8 cellular contexts compared by ENCODE assay signal in the genomic region with DNA sequence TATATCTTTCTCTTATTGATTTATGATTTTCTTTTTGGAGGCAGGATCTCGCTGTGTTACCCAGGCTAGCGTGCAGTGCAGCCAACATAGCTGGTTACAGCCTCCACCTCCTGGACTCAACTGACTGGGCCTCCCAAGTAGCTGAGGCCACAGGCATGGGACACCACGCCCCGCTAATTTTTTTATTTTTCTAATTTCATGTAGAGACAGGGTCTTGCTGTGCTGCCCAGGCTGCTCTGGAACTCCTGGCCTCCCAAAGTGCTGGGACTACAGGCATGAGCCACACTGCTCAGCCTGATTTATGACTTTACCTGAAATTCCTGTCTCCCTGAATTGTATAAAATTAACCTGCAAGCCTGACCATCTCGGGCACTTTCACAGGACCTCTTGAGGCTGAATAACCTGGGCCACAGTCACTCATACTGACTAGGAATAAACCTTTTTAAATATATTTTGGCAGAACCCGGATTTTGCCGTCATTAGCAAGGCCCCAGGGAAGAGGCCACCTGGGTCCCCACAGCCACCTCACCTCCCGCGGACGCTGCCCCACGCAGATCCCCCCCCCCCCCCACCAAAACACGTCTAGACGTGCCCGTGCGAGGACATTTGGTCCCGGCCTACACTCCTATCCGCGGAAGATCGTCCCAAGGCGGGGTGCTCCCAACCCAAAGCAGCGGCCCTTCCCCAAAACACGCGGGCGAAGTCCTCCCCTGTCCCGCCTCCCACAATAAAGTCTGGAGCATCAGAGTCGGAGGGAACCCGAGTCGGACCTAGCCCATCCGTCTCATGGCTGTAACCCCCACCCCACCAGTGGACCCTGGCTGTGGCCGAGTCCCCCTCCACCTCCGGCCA. TPM values are rescaled to one million over a fixed set of nuclear protein-coding genes. Genes with fewer than 3 reads are reported as not detected.
DNase-seq lines count a peak whose midpoint lies in the region; ATAC-seq and TF ChIP-seq lines count a peak whose summit lies in the region.

No MANE protein-coding gene starts in this region.

- H3K9me3 ChIP-seq in SJCRH30 (replicated peaks) (peaks cover 7% of the 10 kb centered on the region; the same call in 1 of the 2 replicates), esophagus (ENCODE audit: control insufficient read depth in 2 of 2, insufficient read depth in 1 of 2, low read depth in 1 of 2, low read length in 1 of 2) (no peaks in the 10 kb centered on the region)

- peak overlapping the region; percentile 92 for H3K4me3 Mint-ChIP-seq in activated T-cell treated with anti-CD3 and anti-CD28 coated beads, Interleukin-2, amount 50 U/mL, for 4 hours
- H3K4me3 Mint-ChIP-seq in natural killer cell = peak overlapping the region; percentile 95

- H3K9me3 Mint-ChIP-seq in activated T-cell treated with anti-CD3 and anti-CD28 coated beads, Interleukin-2, amount 50 U/mL, for 4 hours = peaks cover 12% of the 10 kb centered on the region
- peaks cover 0 to 2% of the 10 kb centered on the region in 2 donors for H3K9me3 Mint-ChIP-seq in natural killer cell

- TF ChIP-seq CTCF in natural killer cell (IDR thresholded peaks at IDR 0.05) = no peak

- H3K27ac ChIP-seq in SJCRH30 = peak overlapping the region; percentile 80
- peak overlapping the region; percentile 86 to 96 for H3K27ac ChIP-seq in esophagus (ENCODE audit: low read depth in 2 of 2, low read length in 1 of 2)

- WGBS in esophagus, 2 donors = 13% methylated on average over 31 of the region's 31 CpGs

- intact Hi-C loops in natural killer cell (cut with micrococcal nuclease) = loop anchor here (1.0 kb wide), 2 partner anchors 56 to 72 kb away; no protein-coding TSS in a partner anchor

- 0 out of 2 replicates have a peak, but pooled peaks cover 2% of the 10 kb centered on the region for H3K4me1 ChIP-seq in SJCRH30
- H3K4me1 ChIP-seq in esophagus (ENCODE audit: control insufficient read depth in 2 of 2, insufficient read depth in 2 of 2, low read length in 1 of 2) = no peaks in the 10 kb centered on the region

- peaks cover 36% of the 10 kb centered on the region for H3K4me1 Mint-ChIP-seq in activated T-cell treated with anti-CD3 and anti-CD28 coated beads, Interleukin-2, amount 50 U/mL, for 4 hours (ENCODE audit: low read depth)
- peaks cover 11 to 21% of the 10 kb centered on the region in 2 donors for H3K4me1 Mint-ChIP-seq in natural killer cell

- H3K4me3 ChIP-seq in SJCRH30 (peak overlapping the region; percentile 77), esophagus (ENCODE audit: low read depth in 1 of 2, low read length in 2 of 2) (peak overlapping the region; percentile 75 to 99)

- ATAC-seq in activated T-cell treated with anti-CD3 and anti-CD28 coated beads, Interleukin-2, amount 50 U/mL, for 4 hours = peak in 1 of 2 donors; percentile 0
- ATAC-seq in natural killer cell (no peak), HG03095 (IDR thresholded peaks at IDR 0.05; ENCODE audit: unreplicated experiment) (no peak)

- DNase-seq in activated T-cell treated with anti-CD3 and anti-CD28 coated beads, Interleukin-2, amount 50 U/mL, for 4 hours = no peak
- DNase-seq in activated T-cell treated with anti-CD3 and anti-CD28 coated beads, Interleukin-2, amount 50 U/mL, for 1 hour = no peak
- DNase-seq in SJCRH30 (peak; percentile 32 to 47), natural killer cell (no peak), HuH-7.5 (ENCODE audit: low spot score) (no peak), Ammon's horn (ENCODE audit: low spot score) (no peak)

- H3K27me3 Mint-ChIP-seq in activated T-cell treated with anti-CD3 and anti-CD28 coated beads, Interleukin-2, amount 50 U/mL, for 4 hours (ENCODE audit: low read depth) = no peaks in the 10 kb centered on the region
- H3K27me3 Mint-ChIP-seq in natural killer cell (ENCODE audit: low read depth in 2 of 2) = peaks cover 0 to 10% of the 10 kb centered on the region in 2 donors

- H3K36me3 Mint-ChIP-seq in activated T-cell treated with anti-CD3 and anti-CD28 coated beads, Interleukin-2, amount 50 U/mL, for 4 hours (ENCODE audit: insufficient read depth) = peaks cover 21% of the 10 kb centered on the region
- H3K36me3 Mint-ChIP-seq in natural killer cell = peaks cover 13% of the 10 kb centered on the region

- H3K27me3 ChIP-seq in SJCRH30 = no peaks in the 10 kb centered on the region
- H3K27me3 ChIP-seq in esophagus (ENCODE audit: control insufficient read depth in 1 of 2, insufficient read depth in 2 of 2, low read length in 2 of 2) = no peaks in the 10 kb centered on the region

- H3K36me3 ChIP-seq in SJCRH30 (no peaks in the 10 kb centered on the region), esophagus (ENCODE audit: control insufficient read depth in 2 of 2, insufficient read depth in 2 of 2, low read length in 1 of 2) (no peaks in the 10 kb centered on the region)

- H3K27ac Mint-ChIP-seq in natural killer cell = peak overlapping the region; percentile 86 to 94

RNA-seq across cellular contexts. Expression of gene ZNF337, which starts 0.9 kb away (rescaled TPM):
- 1 to 10 TPM; 7.5 to 7.6 (median 7.6) TPM for total RNA-seq in activated T-cell treated with anti-CD3 and anti-CD28 coated beads, Interleukin-2, amount 50 U/mL, for 4 hours
- total RNA-seq in SJCRH30 (2014; rRNA removed; shearing (Covaris generic)) = 15.0 and 16.6 TPM in 2 replicates
- polyA plus RNA-seq in esophagus = 10 to 100 TPM in 1 of 2 donors, 1 to 10 TPM in 1; 6.9 to 11.8 TPM
- total RNA-seq in natural killer cell = 10 to 100 TPM; 17.6 to 25.3 (median 18.0) TPM

Comparison
In these comparisons a context has a peak if more than half of its experiments do, and no peak if none do; other contexts are left out.
1. DNase-seq: peak in SJCRH30 (2 of 2); none in activated T-cell treated with anti-CD3 and anti-CD28 coated beads, Interleukin-2, amount 50 U/mL, for 4 hours (single experiment), activated T-cell treated with anti-CD3 and anti-CD28 coated beads, Interleukin-2, amount 50 U/mL, for 1 hour (single experiment), natural killer cell (single experiment), HuH-7.5 (single experiment) and Ammon's horn (single experiment).